Comparison of ENCODE assay signal across 28 cellular contexts in the genomic region with DNA sequence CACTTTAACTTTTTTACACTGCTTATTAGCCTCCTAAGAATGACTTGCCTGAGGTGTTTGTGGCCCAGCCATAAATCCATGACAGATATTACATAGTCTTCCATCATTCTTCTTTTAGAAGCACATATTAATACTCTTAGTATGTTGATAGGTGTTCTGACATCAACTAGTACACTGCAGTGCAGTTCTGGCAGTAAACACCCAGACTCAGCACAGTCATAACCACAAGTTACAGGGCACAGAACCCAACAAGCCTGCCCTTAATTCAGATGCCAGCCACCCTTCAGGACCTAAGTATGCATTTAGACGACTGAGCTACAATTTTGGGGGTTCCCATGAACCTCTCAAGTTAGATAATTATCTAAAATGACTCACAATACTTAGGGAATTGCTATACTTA. TPM values are rescaled to one million over a fixed set of nuclear protein-coding genes. Genes with fewer than 3 reads are reported as not detected.
"Had no signal": no experiment of that assay in that cellular context is flagged by ENCODE, and none has a peak within 500 bp of the region (broad histone marks: within the 10 kb centered on the region; RNA-seq: fewer than 3 reads in every experiment).

No MANE protein-coding gene starts in this region.

- H3K27ac ChIP-seq: ascending aorta, SJSA1 had no signal

- H3K9ac ChIP-seq: SK-N-SH had no signal

- FAIRE-seq: TTC549 had no signal

- H3K4me1 ChIP-seq: ascending aorta, SJSA1 had no signal

- ATAC-seq: activated CD4-positive, alpha-beta T cell treated with anti-CD3 and anti-CD28 coated beads for 36 hours; activated CD4-positive, CD25-positive, alpha-beta regulatory T cell treated with anti-CD3 and anti-CD28 coated beads, Interleukin-2, amount 50 U/mL, for 24 hours; activated T-cell treated with anti-CD3 and anti-CD28 coated beads, Interleukin-2, amount 50 U/mL, for 4 hours; Panc1; WTC11 had no signal

- H3K36me3 ChIP-seq: SJSA1 had no signal

- H3K4me2 ChIP-seq: SK-N-SH had no signal

- DNase-seq: activated CD4-positive, alpha-beta T cell treated with anti-CD3 and anti-CD28 coated beads, Interleukin-2, amount 10 ng/mL, durations not matched to agents 7 days and 5 days; activated CD4-positive, alpha-beta T cell treated with anti-CD3 and anti-CD28 coated beads, Interleukin-2, amount 50 U/mL, for 48 hours; activated CD8-positive, alpha-beta memory T cell treated with anti-CD3 and anti-CD28 coated beads, Interleukin-2, amount 50 U/mL, for 4 hours; activated effector memory CD4-positive, alpha-beta T cell treated with Interleukin-2 at 50 U/mL for 16 hours; activated naive CD4-positive, alpha-beta T cell treated with anti-CD3 and anti-CD28 coated beads, Interleukin-2, amount 50 U/mL, for 16 hours; activated naive CD8-positive, alpha-beta T cell treated with anti-CD3 and anti-CD28 coated beads for 36 hours; activated T-cell treated with anti-CD3 and anti-CD28 coated beads for 4 hours; activated T-cell treated with anti-CD3 and anti-CD28 coated beads, Interleukin-2, amount 50 U/mL, for 4 hours; amygdala; KG1; NCI-H1105 treated with DMSO at 0.1 percent for 48 hours; NCI-H1436 treated with DMSO at 0.1 percent for 48 hours; NCI-H1694 treated with DMSO at 0.1 percent for 48 hours; NCI-H2029; NCI-H345; NCI-H524 treated with DMSO at 0.1 percent for 48 hours; SHP77; SK-N-SH had no signal

- H3K4me3 ChIP-seq: ascending aorta, cardiac muscle cell, SJSA1 had no signal

- H3K9me3 ChIP-seq: ascending aorta, SJSA1, SK-N-SH had no signal

- H3K9me2 ChIP-seq: SK-N-SH had no signal

- H3K27me3 ChIP-seq: ascending aorta, cardiac muscle cell, SJSA1 had no signal

RNA-seq across cellular contexts. Expression of a gene that starts 36.5 kb away (rescaled TPM):
- total RNA-seq: MCF 10A had no signal

RNA-seq across cellular contexts. Expression of a gene that starts 55.7 kb away (rescaled TPM):
- total RNA-seq: activated CD4-positive, alpha-beta T cell treated with anti-CD3 and anti-CD28 coated beads for 36 hours; activated CD4-positive, alpha-beta T cell treated with anti-CD3 and anti-CD28 coated beads, Interleukin-2, amount 10 ng/mL, durations not matched to agents 7 days and 5 days; MCF 10A; RPMI7951; SJSA1 had no signal
